Comparison of ENCODE assay signal across 1 cellular context in genomic region chr12:20154060-20154459, GRCh38.
TF ChIP-seq lines count a peak whose summit lies in the region.

No MANE protein-coding gene starts in this region.

TF ChIP-seq in HepG2, 621 proteins besides CTCF, POLR2A, EP300 and RAD21 (continued from another document):
- TF ChIP-seq TFDP2 (CRISPR knock-in tag; IDR thresholded peaks at IDR 0.05) (no peak), STAG1 (CRISPR knock-in tag; IDR thresholded peaks at IDR 0.05) (no peak), PCBP2 (optimal IDR thresholded peaks at IDR 0.05; ENCODE audit: low read depth, low read length, poor library complexity, severe bottlenecking) (no peak), ZNF382 (CRISPR knock-in tag; IDR thresholded peaks at IDR 0.05; ENCODE audit: borderline replicate concordance) (no peak), SNAPC2 (CRISPR knock-in tag; IDR thresholded peaks at IDR 0.05) (no peak), ZFY (CRISPR knock-in tag; IDR thresholded peaks at IDR 0.05) (no peak), ZNF619 (CRISPR knock-in tag; IDR thresholded peaks at IDR 0.05) (no peak)
